ENCODE assay signal across 12 cellular contexts in the genomic region with DNA sequence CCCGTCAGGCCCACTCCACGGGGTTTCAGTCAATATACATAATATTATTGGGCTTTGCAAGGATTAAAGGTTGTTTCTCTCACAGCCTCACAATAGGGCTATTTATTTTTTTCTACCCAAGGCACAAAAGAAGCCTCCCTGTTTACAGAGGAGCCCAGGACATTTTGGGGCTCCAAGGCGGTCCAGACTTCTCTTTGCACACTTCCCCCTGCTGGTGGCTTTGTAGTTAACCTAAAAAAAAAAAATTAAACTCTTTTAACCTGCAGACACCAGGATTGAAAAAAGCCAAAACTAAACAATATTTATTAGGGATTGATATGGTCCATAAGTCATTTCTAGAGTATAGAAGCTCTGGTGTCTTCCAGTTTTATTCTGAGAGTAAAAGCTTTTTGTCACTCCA.
DNase-seq lines count a peak whose midpoint lies in the region; ATAC-seq, FAIRE-seq and TF ChIP-seq lines count a peak whose summit lies in the region.
"Had no signal": no experiment of that assay in that cellular context is flagged by ENCODE, and none has a peak within 500 bp of the region (broad histone marks: within the 10 kb centered on the region; RNA-seq: fewer than 3 reads in every experiment).

No MANE protein-coding gene starts in this region.

- no peaks in the 10 kb centered on the region for H3F3A ChIP-seq in Loucy (ENCODE audit: low read depth)

- H3K27ac ChIP-seq in GM12878 (ENCODE audit: control insufficient read depth, insufficient read depth) = no peak overlapping the region

- no peak overlapping the region for H3K4me3 Mint-ChIP-seq in neural crest cell
- H3K4me3 Mint-ChIP-seq in activated CD4-positive, alpha-beta memory T cell treated with anti-CD3 and anti-CD28 coated beads for 36 hours = no peak overlapping the region
- H3K4me3 Mint-ChIP-seq: activated T-cell treated with anti-CD3 and anti-CD28 coated beads, Interleukin-2, amount 50 U/mL, for 72 hours had no signal

- BruUV-seq in GM12878 (replicated peaks; lab: Mats Ljungman, UMichigan) = no TSS peak

- 6% methylated on average over 3 of the region's 3 CpGs for WGBS in GM12878 (ENCODE audit: insufficient coverage, insufficient replicate concordance, low lambda C conversion rate, missing lambda C conversion rate)

- H3K4me2 ChIP-seq in Loucy (ENCODE audit: low read depth, low read length, poor library complexity, severe bottlenecking) (no peak overlapping the region), GM12878 (ENCODE audit: control insufficient read depth, insufficient read depth) (no peak overlapping the region)

- peaks cover 25% of the 10 kb centered on the region for H3K4me1 Mint-ChIP-seq in neural crest cell
- no peaks in the 10 kb centered on the region for H3K4me1 Mint-ChIP-seq in activated CD4-positive, alpha-beta memory T cell treated with anti-CD3 and anti-CD28 coated beads for 36 hours (ENCODE audit: low read depth)

- H3K36me3 Mint-ChIP-seq in neural crest cell (ENCODE audit: low read depth) = no peaks in the 10 kb centered on the region
- no peaks in the 10 kb centered on the region for H3K36me3 Mint-ChIP-seq in activated CD4-positive, alpha-beta memory T cell treated with anti-CD3 and anti-CD28 coated beads for 36 hours

- ATAC-seq in GM12878 = no peak
- ATAC-seq in HG03571 (IDR thresholded peaks at IDR 0.05; ENCODE audit: unreplicated experiment) = no peak
- ATAC-seq: activated CD4-positive, CD25-positive, alpha-beta regulatory T cell treated with anti-CD3 and anti-CD28 coated beads, Interleukin-2, amount 50 U/mL, for 24 hours; activated T-cell treated with anti-CD3 and anti-CD28 coated beads, Interleukin-2, amount 50 U/mL, for 72 hours; mucosa of descending colon had no signal

- H3K9ac ChIP-seq in Loucy (ENCODE audit: low read depth, low read length, poor library complexity, severe bottlenecking) (no peak overlapping the region), GM12878 (ENCODE audit: control insufficient read depth, insufficient read depth, low read length) (no peak overlapping the region)

- no peaks in the 10 kb centered on the region for H3K36me3 ChIP-seq in Loucy (ENCODE audit: insufficient read depth, low read length)
- H3K36me3 ChIP-seq in GM12878 (ENCODE audit: control insufficient read depth in 2 of 2, insufficient read depth in 2 of 2, low read length in 1 of 2) = no peaks in the 10 kb centered on the region

- TF ChIP-seq EP300 in GM12878 (IDR thresholded peaks at IDR 0.05; ENCODE audit: borderline replicate concordance in 1 of 2, control insufficient read depth in 1 of 2, low read depth in 2 of 2, low read length in 2 of 2) = no peak

- TF ChIP-seq CTCF in Loucy (conservative IDR thresholded peaks at IDR 0.05; ENCODE audit: low read length) (peak; percentile 57), GM12878 (IDR thresholded peaks at IDR 0.05 in 2 of 3, conservative IDR thresholded peaks at IDR 0.05 in 1 of 3; ENCODE audit: control insufficient read depth in 2 of 3, extremely low read depth in 1 of 3, insufficient read depth in 1 of 3, low read depth in 3 of 3, low read length in 3 of 3) (0 out of 6 replicates have a peak, but pooled peaks of 2 of the 3 experiments have one; percentile 2 to 18), neural crest cell (conservative IDR thresholded peaks at IDR 0.05) (peak; percentile 58)

- RAD21 ChIA-PET in GM12878 (lab: Charles Lee; ENCODE audit: unreplicated experiment) = interaction anchor here (1.4 kb wide), 1 partner anchor 714 kb away, joined by 3 read pairs; no protein-coding TSS in a partner anchor

- in situ Hi-C loops in GM12878 (cut with MboI) = no loop called here

- TF ChIP-seq POLR2A in GM12878 (IDR thresholded peaks at IDR 0.05; ENCODE audit: low read depth, low read length) = no peak

- CTCF ChIA-PET in GM12878 (lab: Yijun Ruan, JAX) = interaction anchor here (0.6 to 2.1 kb wide), 7 partner anchors 17 to 717 kb away, joined by 3 to 7 read pairs (median 4); no protein-coding TSS in a partner anchor
- CTCF ChIA-PET in activated CD4-positive, alpha-beta memory T cell treated with anti-CD3 and anti-CD28 coated beads for 36 hours (lab: Charles Lee) = interaction anchor here (1.2 kb wide), 1 partner anchor 385 kb away, joined by 3 read pairs; no protein-coding TSS in a partner anchor

- H3K27me3 Mint-ChIP-seq in neural crest cell (ENCODE audit: low read depth) = no peaks in the 10 kb centered on the region
- no peaks in the 10 kb centered on the region for H3K27me3 Mint-ChIP-seq in activated CD4-positive, alpha-beta memory T cell treated with anti-CD3 and anti-CD28 coated beads for 36 hours

- H3K27ac Mint-ChIP-seq in neural crest cell (ENCODE audit: unreplicated experiment) = no peak overlapping the region
- H3K27ac Mint-ChIP-seq in activated CD4-positive, alpha-beta memory T cell treated with anti-CD3 and anti-CD28 coated beads for 36 hours = no peak overlapping the region
- H3K27ac Mint-ChIP-seq: activated T-cell treated with anti-CD3 and anti-CD28 coated beads, Interleukin-2, amount 50 U/mL, for 72 hours had no signal

- SMC1A ChIA-PET in GM12878 (lab: Charles Lee; ENCODE audit: uncharacterized antibody, unreplicated experiment) = interaction anchor here (1.5 kb wide), 1 partner anchor 385 kb away, joined by 3 read pairs; no protein-coding TSS in a partner anchor

- H3K4me3 ChIP-seq in Loucy (ENCODE audit: low read length, poor library complexity, severe bottlenecking) = no peak overlapping the region
- no peak overlapping the region for H3K4me3 ChIP-seq in GM12878
- H3K4me3 ChIP-seq: mucosa of descending colon had no signal

- FAIRE-seq in GM12878 (lab: Jason Lieb, UNC) = no peak
- FAIRE-seq: endothelial cell of umbilical vein had no signal

- H3K9me2 ChIP-seq in Loucy (replicated peaks; ENCODE audit: low read depth, low read length) = no peaks in the 10 kb centered on the region

- H3K79me2 ChIP-seq in Loucy (ENCODE audit: insufficient read depth, low read length) (no peaks in the 10 kb centered on the region), GM12878 (ENCODE audit: control insufficient read depth, insufficient read depth, low read length) (no peaks in the 10 kb centered on the region)

- H4K20me1 ChIP-seq in Loucy (ENCODE audit: insufficient read depth, low read length, poor library complexity, severe bottlenecking) (no peaks in the 10 kb centered on the region), GM12878 (ENCODE audit: control insufficient read depth, insufficient read depth) (no peaks in the 10 kb centered on the region)

- POLR2A ChIA-PET in GM12878 (lab: Charles Lee) = no interaction called here
- POLR2A ChIA-PET in activated CD4-positive, alpha-beta memory T cell treated with anti-CD3 and anti-CD28 coated beads for 36 hours (lab: Charles Lee) = no interaction called here

- H3K9me3 ChIP-seq in Loucy (ENCODE audit: insufficient read depth, low read depth, low read length) = no peaks in the 10 kb centered on the region
- no peaks in the 10 kb centered on the region; the same call in 2 of the 3 replicates for H3K9me3 ChIP-seq in GM12878 (replicated peaks; ENCODE audit: control insufficient read depth, insufficient read depth, low read length)
- H3K9me3 ChIP-seq: mucosa of descending colon had no signal

- no peak for TF ChIP-seq RAD21 in GM12878 (IDR thresholded peaks at IDR 0.05; ENCODE audit: insufficient read depth, low read depth, low read length)

- H3K9me3 Mint-ChIP-seq in neural crest cell = peaks cover 13% of the 10 kb centered on the region
- peaks cover 8% of the 10 kb centered on the region for H3K9me3 Mint-ChIP-seq in activated CD4-positive, alpha-beta memory T cell treated with anti-CD3 and anti-CD28 coated beads for 36 hours

- H2AFZ ChIP-seq in Loucy (ENCODE audit: low read length) = no peak overlapping the region
- no peak overlapping the region for H2AFZ ChIP-seq in GM12878 (ENCODE audit: control insufficient read depth, low read depth, low read length)

- DNase-seq in DMS153 (lab: John Stamatoyannopoulos, UW) = peak; percentile 95
- no peak for DNase-seq in GM12878 (ENCODE audit: low read depth, low spot score)
- DNase-seq in neural crest cell (ENCODE audit: low read depth, low spot score) = no peak
- DNase-seq in SIG-M5 (lab: John Stamatoyannopoulos, UW) = no peak
- no peak for DNase-seq in activated CD4-positive, alpha-beta memory T cell treated with anti-CD3 and anti-CD28 coated beads for 36 hours
- DNase-seq: activated T-cell treated with anti-CD3 and anti-CD28 coated beads, Interleukin-2, amount 50 U/mL, for 72 hours; mucosa of descending colon; NCI-H2227 treated with DMSO at 0.1 percent for 48 hours had no signal

- H3K27me3 ChIP-seq in Loucy (ENCODE audit: insufficient read depth, low read length, poor library complexity, severe bottlenecking) = no peaks in the 10 kb centered on the region
- no peaks in the 10 kb centered on the region for H3K27me3 ChIP-seq in GM12878 (replicated peaks in 1 of 2; ENCODE audit: control insufficient read depth in 2 of 2, insufficient read depth in 2 of 2, low read length in 1 of 2)

- intact Hi-C loops in GM12878 (cut with micrococcal nuclease; ENCODE audit: unreplicated experiment) = no loop called here
- intact Hi-C loops in activated CD4-positive, alpha-beta memory T cell treated with anti-CD3 and anti-CD28 coated beads for 36 hours (cut with micrococcal nuclease) = no loop called here

- no peaks in the 10 kb centered on the region for H3K4me1 ChIP-seq in Loucy (ENCODE audit: insufficient read depth, low read length, poor library complexity, severe bottlenecking)
- H3K4me1 ChIP-seq in GM12878 (ENCODE audit: control insufficient read depth, insufficient read depth, low read length) = no peaks in the 10 kb centered on the region
